ENCODE assay signal across 13 cellular contexts in genomic region chr17:80890551-80890930, GRCh38.
DNase-seq lines count a peak whose midpoint lies in the region; TF ChIP-seq lines count a peak whose summit lies in the region.
"Had no signal": no experiment of that assay in that cellular context is flagged by ENCODE, and none has a peak within 500 bp of the region (broad histone marks: within the 10 kb centered on the region; RNA-seq: fewer than 3 reads in every experiment).

No MANE protein-coding gene starts in this region.

- no peak overlapping the region for H2BK15ac ChIP-seq in H9 (ENCODE audit: low read depth, low read length)

- peaks cover 43% of the 10 kb centered on the region for H3K36me3 ChIP-seq in BLaER1
- H3K36me3 ChIP-seq in neural progenitor cell = no peaks in the 10 kb centered on the region

- peak overlapping the region; percentile 16; the same call in 1 of the 2 replicates for H3K14ac ChIP-seq in H9 (ENCODE audit: insufficient read depth, low read length)

- H3K4me1 Mint-ChIP-seq in H9 = no peaks in the 10 kb centered on the region; a peak in 1 of 4 replicates
- peaks cover 42% of the 10 kb centered on the region for H3K4me1 Mint-ChIP-seq in activated naive CD8-positive, alpha-beta T cell treated with anti-CD3 and anti-CD28 coated beads for 36 hours
- peaks cover 28% of the 10 kb centered on the region for H3K4me1 Mint-ChIP-seq in neural progenitor cell

- no peak overlapping the region for H4K8ac ChIP-seq in H9 (replicated peaks; ENCODE audit: insufficient read length, low read depth, low read length)

- H4K20me1 ChIP-seq in BLaER1 = peaks cover 99% of the 10 kb centered on the region
- H4K20me1 ChIP-seq in H9 (ENCODE audit: control insufficient read depth, insufficient read depth, insufficient read length) = peaks cover 2% of the 10 kb centered on the region
- H4K20me1 ChIP-seq in neural progenitor cell (ENCODE audit: low read depth) = no peaks in the 10 kb centered on the region

- peak overlapping the region; percentile 20; the same call in 1 of the 2 replicates for H3K9ac ChIP-seq in BLaER1
- no peak overlapping the region for H3K9ac ChIP-seq in H9 (ENCODE audit: extremely low read depth, insufficient read length, low read length)
- H3K9ac ChIP-seq in neural progenitor cell = no peak overlapping the region

- no peak overlapping the region for H3K4ac ChIP-seq in H9 (ENCODE audit: low read depth, low read length)

- H3K27ac Mint-ChIP-seq in H9 = no peak overlapping the region
- peak overlapping the region; percentile 96 for H3K27ac Mint-ChIP-seq in activated naive CD8-positive, alpha-beta T cell treated with anti-CD3 and anti-CD28 coated beads for 36 hours
- H3K27ac Mint-ChIP-seq in neural progenitor cell = peak overlapping the region; percentile 54

- H3K79me1 ChIP-seq in H9 (ENCODE audit: insufficient read depth, low read depth, low read length, poor library complexity, severe bottlenecking) = no peaks in the 10 kb centered on the region

- H3K4me2 ChIP-seq in BLaER1 = peak overlapping the region; percentile 95
- no peak overlapping the region for H3K4me2 ChIP-seq in H9 (ENCODE audit: insufficient read depth, insufficient read length, low read length)
- no peak overlapping the region for H3K4me2 ChIP-seq in neural progenitor cell

- no peak overlapping the region for H4K5ac ChIP-seq in H9 (ENCODE audit: insufficient read length, low read depth, low read length)

- H3K27me3 ChIP-seq in BLaER1 (peaks cover 36% of the 10 kb centered on the region), H9 (ENCODE audit: insufficient read depth, low read length) (no peaks in the 10 kb centered on the region), neural progenitor cell (no peaks in the 10 kb centered on the region)

- H2AFZ ChIP-seq in H9 (ENCODE audit: low read length) (no peak overlapping the region), neural progenitor cell (replicated peaks) (no peak overlapping the region)

- H3K18ac ChIP-seq in H9 (ENCODE audit: insufficient read length, low read depth, low read length) = no peak overlapping the region

- H2BK5ac ChIP-seq in H9 (ENCODE audit: insufficient read length, low read length) = no peak overlapping the region

- no peaks in the 10 kb centered on the region for H3K23me2 ChIP-seq in H9 (ENCODE audit: insufficient read length, low read depth, low read length, poor library complexity, severe bottlenecking)

- H3K27ac ChIP-seq in BLaER1 (no peak overlapping the region), H9 (ENCODE audit: insufficient read length, low read depth, low read length) (no peak overlapping the region), neural progenitor cell (no peak overlapping the region)

- H3K36me3 Mint-ChIP-seq in H9 (ENCODE audit: insufficient read depth in 1 of 3, low read depth in 3 of 3) (peaks cover 10 to 41% (median 24%) of the 10 kb centered on the region in 3 experiments; a peak in 6 of 7 replicates), neural progenitor cell (peaks cover 9% of the 10 kb centered on the region)
- peaks cover 52% of the 10 kb centered on the region for H3K36me3 Mint-ChIP-seq in activated naive CD8-positive, alpha-beta T cell treated with anti-CD3 and anti-CD28 coated beads for 36 hours

- H3K4me3 Mint-ChIP-seq in H9 (no peak overlapping the region), neural progenitor cell (no peak overlapping the region)
- H3K4me3 Mint-ChIP-seq in activated naive CD8-positive, alpha-beta T cell treated with anti-CD3 and anti-CD28 coated beads for 36 hours = peak overlapping the region; percentile 75

- H3K79me2 ChIP-seq in H9 (ENCODE audit: insufficient read depth, low read length) (no peaks in the 10 kb centered on the region), neural progenitor cell (ENCODE audit: low read depth) (no peaks in the 10 kb centered on the region)

- no peak overlapping the region for H3K23ac ChIP-seq in H9 (ENCODE audit: insufficient read length, low read depth, low read length)

- H2BK20ac ChIP-seq in H9 (ENCODE audit: low read depth, low read length, poor library complexity, severe bottlenecking) = no peak overlapping the region

- no peak overlapping the region for H4K91ac ChIP-seq in H9 (ENCODE audit: insufficient read length, low read depth, low read length)

- no peak overlapping the region for H3T11ph ChIP-seq in H9 (ENCODE audit: low read length)

- no CpG with 5 or more reads among the region's 17 CpGs for WGBS in H9 (ENCODE audit: extremely low coverage, insufficient read length, low lambda C conversion rate)

- peaks cover 95% of the 10 kb centered on the region for H3K4me1 ChIP-seq in BLaER1
- no peaks in the 10 kb centered on the region for H3K4me1 ChIP-seq in H9 (ENCODE audit: insufficient read depth, low read length)
- no peaks in the 10 kb centered on the region for H3K4me1 ChIP-seq in neural progenitor cell

- no peak overlapping the region for H3K56ac ChIP-seq in H9 (ENCODE audit: insufficient read length, low read depth, low read length)

- no peak for DNase-seq in H9
- no peak for DNase-seq in activated naive CD8-positive, alpha-beta T cell treated with anti-CD3 and anti-CD28 coated beads for 36 hours
- DNase-seq in neural progenitor cell (ENCODE audit: low spot score) = no peak
- no peak for DNase-seq in mucosa of gallbladder (ENCODE audit: low spot score)
- no peak for DNase-seq in hypothalamus (lab: John Stamatoyannopoulos, UW)
- no peak for DNase-seq in stimulated activated CD4-positive, alpha-beta T cell treated with anti-CD3 and anti-CD28 coated beads, Interleukin-2, amount 100 ng/mL, for 48 hours
- DNase-seq in NOMO-1 treated with DMSO at 0.1 percent for 48 hours (lab: John Stamatoyannopoulos, UW; ENCODE audit: unreplicated experiment) = no peak
- DNase-seq: cortex of kidney; head of caudate nucleus; KG1; stimulated activated CD4-positive, alpha-beta T cell treated with anti-CD3 and anti-CD28 coated beads, Interleukin-1b, Interleukin-23, amount 100 ng/mL, for 48 hours had no signal

- H2BK12ac ChIP-seq in H9 (ENCODE audit: insufficient read length, low read depth, low read length) = no peak overlapping the region

- H3K9me3 Mint-ChIP-seq in H9 = no peaks in the 10 kb centered on the region
- no peaks in the 10 kb centered on the region for H3K9me3 Mint-ChIP-seq in activated naive CD8-positive, alpha-beta T cell treated with anti-CD3 and anti-CD28 coated beads for 36 hours
- H3K9me3 Mint-ChIP-seq in neural progenitor cell = no peaks in the 10 kb centered on the region

- no peak overlapping the region for H2AK5ac ChIP-seq in H9 (ENCODE audit: insufficient read length, low read length)

- peak; percentile 19; the same call in 1 of the 3 replicates for TF ChIP-seq CTCF in H9 (conservative IDR thresholded peaks at IDR 0.05)
- TF ChIP-seq CTCF in neural progenitor cell (IDR thresholded peaks at IDR 0.05) = no peak

- no peaks in the 10 kb centered on the region for H3F3A ChIP-seq in neural progenitor cell (ENCODE audit: low read depth)

- H3K27me3 Mint-ChIP-seq in H9 (ENCODE audit: low read depth) (no peaks in the 10 kb centered on the region), neural progenitor cell (ENCODE audit: insufficient read depth, low read depth) (peaks cover 3% of the 10 kb centered on the region)
- no peaks in the 10 kb centered on the region for H3K27me3 Mint-ChIP-seq in activated naive CD8-positive, alpha-beta T cell treated with anti-CD3 and anti-CD28 coated beads for 36 hours

- H3K4me3 ChIP-seq in BLaER1 (peak overlapping the region; percentile 44), neural progenitor cell (no peak overlapping the region)

- H2BK120ac ChIP-seq in H9 (ENCODE audit: low read depth, low read length, poor library complexity, severe bottlenecking) = no peak overlapping the region

- H3K9me3 ChIP-seq in BLaER1 (no peaks in the 10 kb centered on the region), H9 (ENCODE audit: control insufficient read depth, low read depth, low read length) (no peaks in the 10 kb centered on the region), neural progenitor cell (ENCODE audit: low read depth) (no peaks in the 10 kb centered on the region)
- H3K9me3 ChIP-seq: thoracic aorta had no signal

Comparison
In these comparisons a context has a peak if more than half of its experiments do, and no peak if none do; other contexts are left out.
1. H3K27ac Mint-ChIP-seq: peak in activated naive CD8-positive, alpha-beta T cell treated with anti-CD3 and anti-CD28 coated beads for 36 hours (single experiment) and neural progenitor cell (single experiment); none in H9 (0 of 3).